In genomic region chrX:30618160-30618765, GRCh38 we compare ENCODE assay signal across 15 cellular contexts. TPM values are rescaled to one million over a fixed set of nuclear protein-coding genes. Genes with fewer than 3 reads are reported as not detected.
DNase-seq lines count a peak whose midpoint lies in the region; ATAC-seq and TF ChIP-seq lines count a peak whose summit lies in the region.
"Had no signal": no experiment of that assay in that cellular context is flagged by ENCODE, and none has a peak within 500 bp of the region (broad histone marks: within the 10 kb centered on the region; RNA-seq: fewer than 3 reads in every experiment).

No MANE protein-coding gene starts in this region.

- H3K4me3 ChIP-seq in A673 (ENCODE audit: low read depth, low read length, poor library complexity, severe bottlenecking), result no peak overlapping the region
- H3K4me3 ChIP-seq in GM23338, result no peak overlapping the region
- H3K4me3 ChIP-seq in epithelial cell of proximal tubule (ENCODE audit: low read depth, low read length), result no peak overlapping the region
- H3K4me3 ChIP-seq in ovary, result no peak overlapping the region
- H3K4me3 ChIP-seq: Peyer's patch had no signal

- POLR2A ChIA-PET in A673 (lab: Charles Lee; ENCODE audit: low non-redundant PET), result no interaction called here

- H3K36me3 ChIP-seq in A673 (ENCODE audit: insufficient read depth, low read length, poor library complexity, severe bottlenecking), result no peaks in the 10 kb centered on the region
- H3K36me3 ChIP-seq in GM23338 (ENCODE audit: insufficient read depth), result no peaks in the 10 kb centered on the region
- no peaks in the 10 kb centered on the region for H3K36me3 ChIP-seq in ovary
- H3K36me3 ChIP-seq: Peyer's patch had no signal

- intact Hi-C loops in A673 (cut with micrococcal nuclease; ENCODE audit: unreplicated experiment), result no loop called here
- intact Hi-C loops in ovary (cut with DNase I), result no loop called here

- H3K79me2 ChIP-seq in GM23338 (replicated peaks; ENCODE audit: insufficient read depth), result no peaks in the 10 kb centered on the region

- peaks cover 6% of the 10 kb centered on the region; the same call in 1 of the 3 replicates for H3K9me3 Mint-ChIP-seq in GM23338

- peaks cover 6% of the 10 kb centered on the region; the same call in 2 of the 3 replicates for H3K4me1 Mint-ChIP-seq in GM23338
- H3K4me1 Mint-ChIP-seq: activated naive CD4-positive, alpha-beta T cell treated with anti-CD3 and anti-CD28 coated beads, Interleukin-2, amount 10 ng/mL, durations not matched to agents 7 days and 5 days had no signal

- H2AFZ ChIP-seq in GM23338, result peak overlapping the region; percentile 56; the same call in 1 of the 2 replicates

- TF ChIP-seq CTCF in A673 (conservative IDR thresholded peaks at IDR 0.05; ENCODE audit: low read depth, low read length) (peak; percentile 21; the same call in 1 of the 2 replicates), GM23338 (conservative IDR thresholded peaks at IDR 0.05; ENCODE audit: low read depth in 2 of 2) (peak; percentile 36 to 57; a peak in 3 of 4 replicates), epithelial cell of proximal tubule (conservative IDR thresholded peaks at IDR 0.05; ENCODE audit: low read depth, low read length) (peak; percentile 30), ovary (IDR thresholded peaks at IDR 0.05) (no peak)

- peaks cover 2% of the 10 kb centered on the region; the same call in 2 of the 3 replicates for H3K36me3 Mint-ChIP-seq in GM23338 (ENCODE audit: low read depth)
- H3K36me3 Mint-ChIP-seq: activated naive CD4-positive, alpha-beta T cell treated with anti-CD3 and anti-CD28 coated beads, Interleukin-2, amount 10 ng/mL, durations not matched to agents 7 days and 5 days had no signal

- H3K9me3 ChIP-seq in A673 (ENCODE audit: low read depth, low read length, poor library complexity, severe bottlenecking) (peaks cover 8% of the 10 kb centered on the region), ovary (no peaks in the 10 kb centered on the region)

- H3K27ac Mint-ChIP-seq in GM23338, result no peak overlapping the region
- H3K27ac Mint-ChIP-seq: activated naive CD4-positive, alpha-beta T cell treated with anti-CD3 and anti-CD28 coated beads, Interleukin-2, amount 10 ng/mL, durations not matched to agents 7 days and 5 days had no signal

- no peaks in the 10 kb centered on the region for H3K27me3 Mint-ChIP-seq in GM23338 (ENCODE audit: insufficient read depth, low read depth, poor library complexity)
- H3K27me3 Mint-ChIP-seq: activated naive CD4-positive, alpha-beta T cell treated with anti-CD3 and anti-CD28 coated beads, Interleukin-2, amount 10 ng/mL, durations not matched to agents 7 days and 5 days had no signal

- ATAC-seq in GM23338 (peak; percentile 77), GM19023 (IDR thresholded peaks at IDR 0.05; ENCODE audit: unreplicated experiment) (no peak), esophagus mucosa (no peak)

- no peaks in the 10 kb centered on the region for H4K20me1 ChIP-seq in GM23338 (replicated peaks; ENCODE audit: insufficient read depth)

- CTCF ChIA-PET in A673 (lab: Charles Lee), result no interaction called here

- no peaks in the 10 kb centered on the region for H3K9me2 ChIP-seq in GM23338 (ENCODE audit: insufficient read depth)

- no peaks in the 10 kb centered on the region for H3F3A ChIP-seq in GM23338 (replicated peaks; ENCODE audit: low read depth)

- no peaks in the 10 kb centered on the region for H3K4me1 ChIP-seq in A673 (ENCODE audit: insufficient read depth, low read length, poor library complexity, severe bottlenecking)
- no peaks in the 10 kb centered on the region for H3K4me1 ChIP-seq in GM23338 (ENCODE audit: insufficient read depth)
- H3K4me1 ChIP-seq in ovary (ENCODE audit: insufficient read depth), result no peaks in the 10 kb centered on the region
- H3K4me1 ChIP-seq: Peyer's patch had no signal

- no peak overlapping the region for H3K27ac ChIP-seq in A673 (ENCODE audit: low read depth, low read length, poor library complexity, severe bottlenecking)
- no peak overlapping the region for H3K27ac ChIP-seq in GM23338 (ENCODE audit: low read depth)
- no peak overlapping the region for H3K27ac ChIP-seq in ovary
- H3K27ac ChIP-seq: Peyer's patch had no signal

- H3K27me3 ChIP-seq in A673 (replicated peaks; ENCODE audit: insufficient read depth, low read depth, low read length, poor library complexity) (no peaks in the 10 kb centered on the region), GM23338 (ENCODE audit: insufficient read depth) (no peaks in the 10 kb centered on the region), ovary (no peaks in the 10 kb centered on the region)
- H3K27me3 ChIP-seq: Peyer's patch had no signal

- WGBS in ovary, 3 donors, result 73 to 76% (median 75%) methylated on average over 7 of the region's 7 CpGs

- no peak for DNase-seq in A673 (ENCODE audit: low spot score)
- DNase-seq in GM23338 (ENCODE audit: low spot score), result peak; percentile 53
- peak; percentile 60 for DNase-seq in NOMO-1 treated with DMSO at 0.1 percent for 48 hours (lab: John Stamatoyannopoulos, UW; ENCODE audit: unreplicated experiment)
- no peak for DNase-seq in epithelial cell of proximal tubule (ENCODE audit: low read depth)
- DNase-seq in ovary, result no peak
- DNase-seq in NCI-H446 (lab: John Stamatoyannopoulos, UW), result no peak
- DNase-seq: activated naive CD4-positive, alpha-beta T cell treated with anti-CD3 and anti-CD28 coated beads, Interleukin-2, amount 10 ng/mL, durations not matched to agents 7 days and 5 days; DND-41; NCI-H2029 treated with DMSO at 0.1 percent for 48 hours; Peyer's patch; posterior cingulate gyrus; stimulated activated CD8-positive, alpha-beta memory T cell treated with anti-CD3 and anti-CD28 coated beads, Interleukin-4, amount 100 ng/mL, for 48 hours; T-helper 9 cell had no signal

- H3K4me2 ChIP-seq in GM23338, result no peak overlapping the region

- no peak for TF ChIP-seq EP300 in ovary (IDR thresholded peaks at IDR 0.05)

- no peak for TF ChIP-seq POLR2A in ovary (IDR thresholded peaks at IDR 0.05)

- BruUV-seq in A673 (replicated peaks; lab: Mats Ljungman, UMichigan), result no TSS peak

- no peak overlapping the region for H3K4me3 Mint-ChIP-seq in GM23338
- H3K4me3 Mint-ChIP-seq: activated naive CD4-positive, alpha-beta T cell treated with anti-CD3 and anti-CD28 coated beads, Interleukin-2, amount 10 ng/mL, durations not matched to agents 7 days and 5 days had no signal

TF ChIP-seq in GM23338, 12 proteins besides CTCF, POLR2A, EP300 and RAD21 (continues in another document):
- TF ChIP-seq CREB1 (CRISPR knock-in tag; IDR thresholded peaks at IDR 0.05; ENCODE audit: low read depth) (no peak), EZH2 (IDR thresholded peaks at IDR 0.05; ENCODE audit: low read depth, unreplicated experiment) (no peak), NANOG (IDR thresholded peaks at IDR 0.05; ENCODE audit: borderline replicate concordance) (no peak), STAT1 (IDR thresholded peaks at IDR 0.05; ENCODE audit: unreplicated experiment) (no peak), ETS1 (IDR thresholded peaks at IDR 0.05) (no peak)

RNA-seq across cellular contexts. Expression of gene GK, which starts 35.0 kb away (rescaled TPM):
- total RNA-seq in A673 (2021) (6.3 and 7.4 TPM in 2 replicates), epithelial cell of proximal tubule (2.0 and 2.1 TPM in 2 replicates), ovary (1 to 10 TPM; 4.4 to 6.7 (median 5.5) TPM), esophagus mucosa (17.8 TPM)
- total RNA-seq in GM23338 (2014; rRNA removed; shearing (Covaris generic)), result 7.3 and 8.4 TPM in 2 replicates
- polyA plus RNA-seq in GM23338 (2016; fragmentation: Nextera tagmentation; extraction: Ambion mirVana) (10.6 and 10.8 TPM in 2 replicates), ovary (1 to 10 TPM; 2.1 to 5.3 TPM)

RNA-seq across cellular contexts. Expression of gene TASL, which starts 40.7 kb away (rescaled TPM):
- not detected in 2 replicates for total RNA-seq in A673 (2021)
- total RNA-seq in GM23338 (2014; rRNA removed; shearing (Covaris generic)), result not detected in 2 replicates
- polyA plus RNA-seq in GM23338 (2016; fragmentation: Nextera tagmentation; extraction: Ambion mirVana), result not detected in 2 replicates
- not detected in 2 replicates for total RNA-seq in epithelial cell of proximal tubule
- under 1 TPM in 6 of 7 donors, not detected in 1; 0.10 to 0.74 (median 0.18) TPM for total RNA-seq in ovary
- 1 to 10 TPM in 1 of 2 donors, under 1 TPM in 1; 0.18 to 2.2 TPM for polyA plus RNA-seq in ovary
- total RNA-seq in esophagus mucosa, result 0.16 TPM

Comparison
In these comparisons a context has a peak if more than half of its experiments do, and no peak if none do; other contexts are left out.
1. DNase-seq: peak in GM23338 (single experiment) and NOMO-1 treated with DMSO at 0.1 percent for 48 hours (single experiment); none in A673 (single experiment), epithelial cell of proximal tubule (single experiment), ovary (0 of 5) and NCI-H446 (0 of 2).
2. CTCF ChIP-seq: peak in A673 (single experiment), GM23338 (2 of 2) and epithelial cell of proximal tubule (single experiment); none in ovary (0 of 3).